1 cellular context compared by ENCODE assay signal in the genomic region with DNA sequence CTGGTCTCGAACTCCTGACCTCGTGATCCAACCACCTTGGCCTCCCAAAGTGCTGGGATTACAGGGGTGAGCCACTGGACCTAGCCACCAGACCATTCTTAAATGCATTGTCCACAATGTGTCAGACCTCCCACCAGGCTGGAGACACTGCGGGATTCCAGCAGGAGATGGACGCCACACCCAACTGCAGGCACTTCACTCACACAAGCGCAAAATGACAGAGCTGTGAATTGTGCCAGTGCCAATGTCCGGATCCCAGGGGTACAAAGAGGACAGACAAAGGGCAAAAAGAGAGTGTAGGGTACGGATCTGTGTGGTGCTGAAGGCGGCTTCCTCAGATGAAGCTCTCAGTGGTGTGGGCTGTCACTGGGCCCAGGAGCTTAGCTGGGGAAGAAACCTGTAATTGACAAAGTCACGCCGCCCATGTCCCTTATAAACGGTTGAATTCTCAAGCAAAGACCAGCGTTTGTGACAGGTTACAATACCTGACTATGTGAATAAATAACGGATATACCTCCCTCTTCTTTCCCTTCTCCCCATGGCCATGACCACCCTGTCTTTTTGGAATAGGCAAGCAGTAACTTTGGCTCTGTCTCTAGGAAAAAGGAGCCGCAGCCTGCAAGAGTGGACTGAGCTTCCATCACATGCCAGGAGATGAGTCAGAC.
TF ChIP-seq lines count a peak whose summit lies in the region.

No MANE protein-coding gene starts in this region.

TF ChIP-seq in SK-N-SH, 30 proteins besides CTCF, POLR2A, EP300 and RAD21 (continued from another document):
- TF ChIP-seq REST (IDR thresholded peaks at IDR 0.05; ENCODE audit: low read depth, low read length) (no peak), ELF1 (IDR thresholded peaks at IDR 0.05) (no peak), FOSL2 (IDR thresholded peaks at IDR 0.05; ENCODE audit: borderline replicate concordance, low read depth) (peak; percentile 97), USF1 (IDR thresholded peaks at IDR 0.05; ENCODE audit: borderline replicate concordance, low read depth) (peak; percentile 57; the same call in 1 of the 2 replicates), FOXM1 (IDR thresholded peaks at IDR 0.05; ENCODE audit: low read depth) (no peak), NRF1 (IDR thresholded peaks at IDR 0.05; ENCODE audit: low read depth, low read length) (no peak), SIN3A (IDR thresholded peaks at IDR 0.05; ENCODE audit: borderline replicate concordance, low read depth, low read length) (peak; percentile 35; the same call in 1 of the 2 replicates), NFIC (IDR thresholded peaks at IDR 0.05; ENCODE audit: borderline replicate concordance) (peak; percentile 85)
- TF ChIP-seq, protein P1, sequence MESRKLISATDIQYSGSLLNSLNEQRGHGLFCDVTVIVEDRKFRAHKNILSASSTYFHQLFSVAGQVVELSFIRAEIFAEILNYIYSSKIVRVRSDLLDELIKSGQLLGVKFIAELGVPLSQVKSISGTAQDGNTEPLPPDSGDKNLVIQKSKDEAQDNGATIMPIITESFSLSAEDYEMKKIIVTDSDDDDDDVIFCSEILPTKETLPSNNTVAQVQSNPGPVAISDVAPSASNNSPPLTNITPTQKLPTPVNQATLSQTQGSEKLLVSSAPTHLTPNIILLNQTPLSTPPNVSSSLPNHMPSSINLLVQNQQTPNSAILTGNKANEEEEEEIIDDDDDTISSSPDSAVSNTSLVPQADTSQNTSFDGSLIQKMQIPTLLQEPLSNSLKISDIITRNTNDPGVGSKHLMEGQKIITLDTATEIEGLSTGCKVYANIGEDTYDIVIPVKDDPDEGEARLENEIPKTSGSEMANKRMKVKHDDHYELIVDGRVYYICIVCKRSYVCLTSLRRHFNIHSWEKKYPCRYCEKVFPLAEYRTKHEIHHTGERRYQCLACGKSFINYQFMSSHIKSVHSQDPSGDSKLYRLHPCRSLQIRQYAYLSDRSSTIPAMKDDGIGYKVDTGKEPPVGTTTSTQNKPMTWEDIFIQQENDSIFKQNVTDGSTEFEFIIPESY (IDR thresholded peaks at IDR 0.05; ENCODE audit: borderline replicate concordance, low read depth) = no peak
TF ChIP-seq in SK-N-SH: peak in this region for 6.
